1 cellular context compared by ENCODE assay signal in genomic region chr14:76948213-76948947, GRCh38.
TF ChIP-seq lines count a peak whose summit lies in the region.

No MANE protein-coding gene starts in this region.

TF ChIP-seq in HepG2, 621 proteins besides CTCF, POLR2A, EP300 and RAD21 (continued from another document and continues in another):
- no peak for TF ChIP-seq POLR2AphosphoS2 (IDR thresholded peaks at IDR 0.05; ENCODE audit: low read depth, low read length)
- TF ChIP-seq FOXO1 (CRISPR knock-in tag; IDR thresholded peaks at IDR 0.05), result 0 out of 2 replicates have a peak, but pooled peaks have one; percentile 14
- no peak for TF ChIP-seq STAT6 (CRISPR knock-in tag; IDR thresholded peaks at IDR 0.05; ENCODE audit: borderline replicate concordance)
- no peak for TF ChIP-seq PHF5A (CRISPR knock-in tag; IDR thresholded peaks at IDR 0.05; ENCODE audit: low read depth, unreplicated experiment)
- TF ChIP-seq GTF3A (CRISPR knock-in tag; conservative IDR thresholded peaks at IDR 0.05), result no peak
- TF ChIP-seq ZNF770 (CRISPR knock-in tag; IDR thresholded peaks at IDR 0.05), result no peak
- no peak for TF ChIP-seq ZNF451 (CRISPR knock-in tag; IDR thresholded peaks at IDR 0.05)
- TF ChIP-seq ZNF782 (CRISPR knock-in tag; IDR thresholded peaks at IDR 0.05; ENCODE audit: borderline replicate concordance), result no peak
- TF ChIP-seq MAZ (IDR thresholded peaks at IDR 0.05; ENCODE audit: borderline replicate concordance, low read depth, low read length), result no peak
- TF ChIP-seq MAZ (CRISPR knock-in tag; IDR thresholded peaks at IDR 0.05; ENCODE audit: low read depth), result no peak
- no peak for TF ChIP-seq PHF20 (CRISPR knock-in tag; IDR thresholded peaks at IDR 0.05)
- TF ChIP-seq TMF1 (CRISPR knock-in tag; IDR thresholded peaks at IDR 0.05; ENCODE audit: low read depth), result no peak
- no peak for TF ChIP-seq ZNF12 (CRISPR knock-in tag; IDR thresholded peaks at IDR 0.05)
- TF ChIP-seq XRCC5 (optimal IDR thresholded peaks at IDR 0.05; ENCODE audit: low read length), result no peak
- no peak for TF ChIP-seq RXRA (CRISPR knock-in tag; IDR thresholded peaks at IDR 0.05)
- TF ChIP-seq HOXA9 (CRISPR knock-in tag; IDR thresholded peaks at IDR 0.05; ENCODE audit: borderline replicate concordance), result no peak
- TF ChIP-seq SUZ12 (IDR thresholded peaks at IDR 0.05; ENCODE audit: low read depth, low read length), result no peak
- no peak for TF ChIP-seq FOXA3 (CRISPR knock-in tag; IDR thresholded peaks at IDR 0.05)
- peak; percentile 46; the same call in 1 of the 2 replicates for TF ChIP-seq MED1 (CRISPR knock-in tag; IDR thresholded peaks at IDR 0.05)
- no peak for TF ChIP-seq KLF13 (CRISPR knock-in tag; IDR thresholded peaks at IDR 0.05)
- no peak for TF ChIP-seq ZBTB7A (CRISPR knock-in tag; IDR thresholded peaks at IDR 0.05)
- no peak for TF ChIP-seq EED (CRISPR knock-in tag; IDR thresholded peaks at IDR 0.05)
- TF ChIP-seq ZNF652 (CRISPR knock-in tag; IDR thresholded peaks at IDR 0.05; ENCODE audit: borderline replicate concordance, low read depth), result no peak
- no peak for TF ChIP-seq ZNF496 (CRISPR knock-in tag; IDR thresholded peaks at IDR 0.05; ENCODE audit: insufficient replicate concordance)
- no peak for TF ChIP-seq USF2 (IDR thresholded peaks at IDR 0.05; ENCODE audit: low read depth, low read length)
- TF ChIP-seq USF2 (CRISPR knock-in tag; IDR thresholded peaks at IDR 0.05; ENCODE audit: borderline replicate concordance), result peak; percentile 23; the same call in 1 of the 2 replicates
- no peak for TF ChIP-seq ZNF629 (CRISPR knock-in tag; conservative IDR thresholded peaks at IDR 0.05)
- no peak for TF ChIP-seq TRIM22 (IDR thresholded peaks at IDR 0.05)
- no peak for TF ChIP-seq KAT8 (CRISPR knock-in tag; IDR thresholded peaks at IDR 0.05)
- no peak for TF ChIP-seq TOE1 (CRISPR knock-in tag; IDR thresholded peaks at IDR 0.05)
- no peak for TF ChIP-seq CREB1 (IDR thresholded peaks at IDR 0.05)
- TF ChIP-seq CREB1 (CRISPR knock-in tag; IDR thresholded peaks at IDR 0.05), result no peak
- TF ChIP-seq HMGXB4 (CRISPR knock-in tag; IDR thresholded peaks at IDR 0.05; ENCODE audit: borderline replicate concordance in 1 of 2, low read depth in 1 of 2), result 0 out of 4 replicates have a peak, but pooled peaks of 1 of the 2 experiments have one; percentile 21
- no peak for TF ChIP-seq KDM4B (CRISPR knock-in tag; IDR thresholded peaks at IDR 0.05)
- TF ChIP-seq SIX4 (CRISPR knock-in tag; IDR thresholded peaks at IDR 0.05), result no peak
- no peak for TF ChIP-seq MAFF (IDR thresholded peaks at IDR 0.05; ENCODE audit: low read depth, low read length)
- no peak for TF ChIP-seq SMARCE1 (IDR thresholded peaks at IDR 0.05; ENCODE audit: borderline replicate concordance)
- no peak for TF ChIP-seq IRX3 (CRISPR knock-in tag; IDR thresholded peaks at IDR 0.05; ENCODE audit: borderline replicate concordance, low read depth)
- no peak for TF ChIP-seq KLF15 (CRISPR knock-in tag; IDR thresholded peaks at IDR 0.05; ENCODE audit: borderline replicate concordance)
- no peak for TF ChIP-seq ZBTB37 (CRISPR knock-in tag; IDR thresholded peaks at IDR 0.05)
- no peak for TF ChIP-seq TBP (CRISPR knock-in tag; IDR thresholded peaks at IDR 0.05)
- TF ChIP-seq FUBP1 (CRISPR knock-in tag; IDR thresholded peaks at IDR 0.05; ENCODE audit: borderline replicate concordance), result no peak
- no peak for TF ChIP-seq XBP1 (CRISPR knock-in tag; IDR thresholded peaks at IDR 0.05)
- TF ChIP-seq SALL1 (CRISPR knock-in tag; IDR thresholded peaks at IDR 0.05), result no peak
- no peak for TF ChIP-seq IKZF4 (CRISPR knock-in tag; IDR thresholded peaks at IDR 0.05; ENCODE audit: borderline replicate concordance, low read depth, not compliant biosample characterization)
- peak; percentile 60; the same call in 1 of the 2 replicates for TF ChIP-seq HDAC2 (CRISPR knock-in tag; IDR thresholded peaks at IDR 0.05)
- no peak for TF ChIP-seq ONECUT2 (CRISPR knock-in tag; IDR thresholded peaks at IDR 0.05)
- no peak for TF ChIP-seq DDIT3 (CRISPR knock-in tag; IDR thresholded peaks at IDR 0.05)
- no peak for TF ChIP-seq ARNTL (CRISPR knock-in tag; IDR thresholded peaks at IDR 0.05)
- TF ChIP-seq SMAD1 (CRISPR knock-in tag; IDR thresholded peaks at IDR 0.05; ENCODE audit: borderline replicate concordance, low read depth), result no peak
- TF ChIP-seq HOMEZ (CRISPR knock-in tag; IDR thresholded peaks at IDR 0.05; ENCODE audit: low read depth), result no peak
- no peak for TF ChIP-seq ZNF644 (CRISPR knock-in tag; IDR thresholded peaks at IDR 0.05; ENCODE audit: low read depth)
- no peak for TF ChIP-seq MLXIP (CRISPR knock-in tag; IDR thresholded peaks at IDR 0.05; ENCODE audit: borderline replicate concordance)
